ENCODE assay signal across 1 cellular context in genomic region chr12:6372403-6373003, GRCh38.
TF ChIP-seq lines count a peak whose summit lies in the region.

No MANE protein-coding gene starts in this region.

TF ChIP-seq in Ishikawa, 13 proteins besides CTCF, POLR2A, EP300 and RAD21 (continued from another document):
- TF ChIP-seq TAF1 (IDR thresholded peaks at IDR 0.05; ENCODE audit: low read depth) (0 out of 2 replicates have a peak, but pooled peaks have one; percentile 41), MAX (IDR thresholded peaks at IDR 0.05) (peak; percentile 74)
